In the genomic region with DNA sequence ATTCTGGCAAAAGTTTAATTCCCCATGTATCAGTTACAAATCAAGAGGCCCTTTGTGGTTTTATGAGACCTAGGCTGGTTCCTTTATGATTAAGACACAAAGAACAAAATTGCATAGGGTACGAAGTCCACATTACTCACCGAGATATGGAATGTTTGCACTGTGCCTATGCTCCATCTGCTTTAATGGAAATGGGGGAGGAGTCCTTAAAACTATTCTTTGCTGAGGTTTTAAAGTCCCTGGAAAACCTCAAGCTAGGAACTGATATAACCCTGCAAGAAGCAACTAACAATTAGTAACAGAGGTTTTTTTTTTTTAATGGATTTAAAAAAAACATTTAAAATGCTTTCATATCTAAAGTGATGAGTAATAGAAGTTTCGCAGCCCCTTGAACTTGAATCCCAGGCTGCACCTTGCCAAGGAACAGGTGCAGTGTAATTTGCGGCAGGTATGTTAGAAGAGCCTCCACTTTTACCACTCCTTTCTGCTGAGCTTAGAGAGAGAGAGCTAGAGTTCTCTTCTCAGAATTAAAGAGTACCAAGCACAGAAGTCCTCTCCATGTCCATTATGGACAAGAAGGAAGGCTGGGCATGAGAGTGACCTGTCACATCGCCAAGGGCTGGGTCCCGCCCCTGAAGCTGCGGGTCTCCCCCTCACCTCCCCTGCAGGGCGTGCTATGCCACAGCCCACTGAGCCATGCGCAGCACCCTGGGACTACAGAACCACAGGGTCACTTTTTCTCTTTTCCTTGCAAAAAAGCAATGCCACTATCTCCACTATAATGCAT, we compare ENCODE assay signal across 8 cellular contexts. TPM values are rescaled to one million over a fixed set of nuclear protein-coding genes. Genes with fewer than 3 reads are reported as not detected.
A peak's percentile ranks its signal among the peaks of the same experiment; 100 is the strongest.
DNase-seq lines count a peak whose midpoint lies in the region; ATAC-seq and TF ChIP-seq lines count a peak whose summit lies in the region.

No MANE protein-coding gene starts in this region.

- peaks cover 22 to 35% of the 10 kb centered on the region in 2 donors for H3K36me3 ChIP-seq in stomach smooth muscle (ENCODE audit: control insufficient read depth in 2 of 2, insufficient read depth in 2 of 2, low read length in 2 of 2)

- H3K27me3 ChIP-seq in stomach smooth muscle (ENCODE audit: control insufficient read depth in 1 of 2, insufficient read depth in 2 of 2, low read length in 2 of 2), result no peaks in the 10 kb centered on the region

- H3K36me3 Mint-ChIP-seq in activated CD4-positive, alpha-beta T cell treated with anti-CD3 and anti-CD28 coated beads, Interleukin-2, amount 10 ng/mL, durations not matched to agents 7 days and 5 days (ENCODE audit: low read depth), result peaks cover 57% of the 10 kb centered on the region
- peaks cover 22% of the 10 kb centered on the region for H3K36me3 Mint-ChIP-seq in endothelial cell (ENCODE audit: low read depth, unreplicated experiment)

- no peak for ATAC-seq in HG03565 (IDR thresholded peaks at IDR 0.05; ENCODE audit: unreplicated experiment)

- peak overlapping the region; percentile 67 to 79 for H3K4me3 ChIP-seq in stomach smooth muscle (ENCODE audit: low read length in 2 of 2)

- H3K4me1 ChIP-seq in stomach smooth muscle (ENCODE audit: control insufficient read depth, insufficient read depth, low read length), result peaks cover 30% of the 10 kb centered on the region

- no peaks in the 10 kb centered on the region for H3K27me3 Mint-ChIP-seq in activated CD4-positive, alpha-beta T cell treated with anti-CD3 and anti-CD28 coated beads, Interleukin-2, amount 10 ng/mL, durations not matched to agents 7 days and 5 days
- H3K27me3 Mint-ChIP-seq in endothelial cell (ENCODE audit: unreplicated experiment), result peaks cover 3% of the 10 kb centered on the region

- DNase-seq in activated CD4-positive, alpha-beta T cell treated with anti-CD3 and anti-CD28 coated beads, Interleukin-2, amount 10 ng/mL, durations not matched to agents 7 days and 5 days, result no peak
- DNase-seq in activated CD4-positive, alpha-beta T cell treated with anti-CD3 and anti-CD28 coated beads for 48 hours, result no peak
- DNase-seq in SW480 (ENCODE audit: low spot score) (peak; percentile 91), fibroblast of peridontal ligament (ENCODE audit: extremely low read depth) (peak; percentile 60), posterior cingulate gyrus (no peak), endothelial cell (ENCODE audit: low spot score) (no peak)

- no peak overlapping the region for H3K27ac ChIP-seq in stomach smooth muscle (ENCODE audit: low read length)

- H3K4me3 Mint-ChIP-seq in activated CD4-positive, alpha-beta T cell treated with anti-CD3 and anti-CD28 coated beads, Interleukin-2, amount 10 ng/mL, durations not matched to agents 7 days and 5 days, result peak overlapping the region; percentile 86
- no peak overlapping the region for H3K4me3 Mint-ChIP-seq in endothelial cell (ENCODE audit: unreplicated experiment)

- intact Hi-C loops in posterior cingulate gyrus (cut with DNase I), result loop anchor here (10.0 kb wide), 1 partner anchor 65 kb away; no protein-coding TSS in a partner anchor

- TF ChIP-seq CTCF in endothelial cell (IDR thresholded peaks at IDR 0.05; ENCODE audit: unreplicated experiment), result no peak

- POLR2A ChIA-PET in activated CD4-positive, alpha-beta T cell treated with anti-CD3 and anti-CD28 coated beads, Interleukin-2, amount 10 ng/mL, durations not matched to agents 7 days and 5 days (lab: Charles Lee), result interaction anchor here (1.3 kb wide), 1 partner anchor 48 kb away, joined by 3 read pairs; no protein-coding TSS in a partner anchor

- CTCF ChIA-PET in activated CD4-positive, alpha-beta T cell treated with anti-CD3 and anti-CD28 coated beads, Interleukin-2, amount 10 ng/mL, durations not matched to agents 7 days and 5 days (lab: Charles Lee), result interaction anchor here (0.7 to 3.1 kb wide), 7 partner anchors 11 to 1396 kb away, joined by 3 to 12 read pairs (median 5); no protein-coding TSS in a partner anchor

- H3K9me3 ChIP-seq in stomach smooth muscle (ENCODE audit: control insufficient read depth in 2 of 2, low read length in 2 of 2), result no peaks in the 10 kb centered on the region

- peak overlapping the region; percentile 34 for H3K27ac Mint-ChIP-seq in activated CD4-positive, alpha-beta T cell treated with anti-CD3 and anti-CD28 coated beads, Interleukin-2, amount 10 ng/mL, durations not matched to agents 7 days and 5 days
- no peak overlapping the region for H3K27ac Mint-ChIP-seq in endothelial cell (ENCODE audit: unreplicated experiment)

- H3K4me1 Mint-ChIP-seq in activated CD4-positive, alpha-beta T cell treated with anti-CD3 and anti-CD28 coated beads, Interleukin-2, amount 10 ng/mL, durations not matched to agents 7 days and 5 days, result peaks cover 69% of the 10 kb centered on the region
- H3K4me1 Mint-ChIP-seq in endothelial cell (ENCODE audit: unreplicated experiment), result peaks cover 17% of the 10 kb centered on the region

- H3K9ac ChIP-seq in stomach smooth muscle (ENCODE audit: low read length in 2 of 2), result no peak overlapping the region

- no peaks in the 10 kb centered on the region for H3K9me3 Mint-ChIP-seq in activated CD4-positive, alpha-beta T cell treated with anti-CD3 and anti-CD28 coated beads, Interleukin-2, amount 10 ng/mL, durations not matched to agents 7 days and 5 days
- H3K9me3 Mint-ChIP-seq in endothelial cell (ENCODE audit: unreplicated experiment), result no peaks in the 10 kb centered on the region

RNA-seq across cellular contexts. Expression of a gene that starts 2.3 kb away (rescaled TPM):
- total RNA-seq in activated CD4-positive, alpha-beta T cell treated with anti-CD3 and anti-CD28 coated beads, Interleukin-2, amount 10 ng/mL, durations not matched to agents 7 days and 5 days, result 10 to 100 TPM; 62.8 to 72.8 TPM
- 16.6 TPM for total RNA-seq in endothelial cell (ENCODE audit: unreplicated experiment)

Comparison
In these comparisons a context has a peak if more than half of its experiments do, and no peak if none do; other contexts are left out.
1. DNase-seq: peak in SW480 (single experiment) and fibroblast of peridontal ligament (single experiment); none in activated CD4-positive, alpha-beta T cell treated with anti-CD3 and anti-CD28 coated beads, Interleukin-2, amount 10 ng/mL, durations not matched to agents 7 days and 5 days (single experiment), activated CD4-positive, alpha-beta T cell treated with anti-CD3 and anti-CD28 coated beads for 48 hours (single experiment), posterior cingulate gyrus (0 of 10) and endothelial cell (single experiment).